Comparison of ENCODE assay signal across 8 cellular contexts in genomic region chr17:7011415-7011814, GRCh38. TPM values are rescaled to one million over a fixed set of nuclear protein-coding genes. Genes with fewer than 3 reads are reported as not detected.
A peak's percentile ranks its signal among the peaks of the same experiment; 100 is the strongest.
DNase-seq lines count a peak whose midpoint lies in the region; ATAC-seq and TF ChIP-seq lines count a peak whose summit lies in the region.

No MANE protein-coding gene starts in this region.

- H3K27ac ChIP-seq in SK-N-SH (ENCODE audit: low read depth in 2 of 2, low read length in 1 of 2) (no peak overlapping the region), stomach (peak overlapping the region in 4 of 5 donors; percentile 97 to 99 (median 98))

- H3K36me3 ChIP-seq in SK-N-SH (replicated peaks in 1 of 2; ENCODE audit: control insufficient read depth in 1 of 2, insufficient read depth in 2 of 2, low read length in 1 of 2), result peaks cover 0 to under 1% of the 10 kb centered on the region in 2 experiments
- H3K36me3 ChIP-seq in stomach, result peaks cover 5 to 39% (median 33%) of the 10 kb centered on the region in 4 donors

- peak overlapping the region; percentile 97 for H3K9ac ChIP-seq in SK-N-SH

- peaks cover 20 to 32% (median 27%) of the 10 kb centered on the region in 3 donors for H3K27me3 Mint-ChIP-seq in immature natural killer cell (ENCODE audit: low read depth in 3 of 3)

- peaks cover 68% of the 10 kb centered on the region for H3K79me2 ChIP-seq in SK-N-SH (ENCODE audit: insufficient read depth)

- DNase-seq in SK-N-SH (no peak), immature natural killer cell (no peak), stomach (no peak)
- DNase-seq in activated naive CD4-positive, alpha-beta T cell treated with anti-CD3 and anti-CD28 coated beads, Interleukin-2, amount 50 U/mL, for 72 hours (ENCODE audit: low spot score in 2 of 2), result no peak

- TF ChIP-seq RAD21 in SK-N-SH (IDR thresholded peaks at IDR 0.05; ENCODE audit: low read length), result no peak

- H3K4me1 Mint-ChIP-seq in immature natural killer cell, result peaks cover 77 to 80% of the 10 kb centered on the region in 2 donors

- no peak for TF ChIP-seq EP300 in SK-N-SH (IDR thresholded peaks at IDR 0.05; ENCODE audit: borderline replicate concordance in 1 of 2, low read depth in 1 of 2, low read length in 1 of 2)
- TF ChIP-seq EP300 in stomach (IDR thresholded peaks at IDR 0.05), result no peak

- H3K27ac Mint-ChIP-seq in activated naive CD4-positive, alpha-beta T cell treated with anti-CD3 and anti-CD28 coated beads, Interleukin-2, amount 50 U/mL, for 72 hours, result peak overlapping the region; percentile 97 to 98
- peak overlapping the region; percentile 100 for H3K27ac Mint-ChIP-seq in immature natural killer cell

- H4K20me1 ChIP-seq in SK-N-SH (ENCODE audit: insufficient read depth), result no peaks in the 10 kb centered on the region

- peaks cover 12% of the 10 kb centered on the region for H3F3A ChIP-seq in SK-N-SH (replicated peaks; ENCODE audit: insufficient read depth)

- no peaks in the 10 kb centered on the region for H3K9me2 ChIP-seq in SK-N-SH

- 28% methylated on average over 14 of the region's 14 CpGs for WGBS in SK-N-SH (ENCODE audit: low lambda C conversion rate)
- WGBS in stomach, 5 donors, result 22 to 47% (median 38%) methylated on average over 14 of the region's 14 CpGs

- no peak overlapping the region for H2AFZ ChIP-seq in SK-N-SH (ENCODE audit: low read depth)

- TF ChIP-seq POLR2A in stomach (IDR thresholded peaks at IDR 0.05), result no peak

- H3K9me3 ChIP-seq in SK-N-SH (no peaks in the 10 kb centered on the region), stomach (no peaks in the 10 kb centered on the region)

- peak overlapping the region; percentile 96 to 98 (median 97) for H3K4me3 Mint-ChIP-seq in immature natural killer cell

- H3K9me3 Mint-ChIP-seq in activated naive CD4-positive, alpha-beta T cell treated with anti-CD3 and anti-CD28 coated beads, Interleukin-2, amount 50 U/mL, for 72 hours, result no peaks in the 10 kb centered on the region
- no peaks in the 10 kb centered on the region for H3K9me3 Mint-ChIP-seq in immature natural killer cell

- POLR2A ChIA-PET in SK-N-SH (lab: Yijun Ruan, JAX), result no interaction called here

- peaks cover 25 to 35% of the 10 kb centered on the region in 2 donors for H3K36me3 Mint-ChIP-seq in activated naive CD4-positive, alpha-beta T cell treated with anti-CD3 and anti-CD28 coated beads, Interleukin-2, amount 50 U/mL, for 72 hours
- peaks cover 0 to 4% (median 4%) of the 10 kb centered on the region in 3 donors for H3K36me3 Mint-ChIP-seq in immature natural killer cell

- no peak for TF ChIP-seq CTCF in SK-N-SH (IDR thresholded peaks at IDR 0.05)
- TF ChIP-seq CTCF in stomach (IDR thresholded peaks at IDR 0.05), result no peak

- no peaks in the 10 kb centered on the region for H3K27me3 ChIP-seq in SK-N-SH (ENCODE audit: insufficient read depth)
- H3K27me3 ChIP-seq in stomach, result no peaks in the 10 kb centered on the region

- CTCF ChIA-PET in SK-N-SH (lab: Yijun Ruan, JAX), result interaction anchor here (0.9 to 2.2 kb wide), 3 partner anchors 95 to 166 kb away, joined by 3 to 12 read pairs (median 3); no protein-coding TSS in a partner anchor

- no peak for ATAC-seq in SK-N-SH treated with all-trans-retinoic acid at 6 μM for 48 hours
- ATAC-seq in activated naive CD4-positive, alpha-beta T cell treated with anti-CD3 and anti-CD28 coated beads, Interleukin-2, amount 50 U/mL, for 72 hours, result no peak
- no peak for ATAC-seq in HG03442 (IDR thresholded peaks at IDR 0.05; ENCODE audit: unreplicated experiment)
- ATAC-seq in HG03571 (IDR thresholded peaks at IDR 0.05; ENCODE audit: unreplicated experiment), result no peak
- no peak for ATAC-seq in GM18907 (IDR thresholded peaks at IDR 0.05; ENCODE audit: unreplicated experiment)

- H3K4me1 ChIP-seq in SK-N-SH (ENCODE audit: control insufficient read depth in 1 of 2, insufficient read depth in 2 of 2, low read depth in 1 of 2, low read length in 1 of 2) (peaks cover 12 to 26% of the 10 kb centered on the region in 2 experiments; a peak in 2 of 4 replicates), stomach (peaks cover 31 to 78% (median 60%) of the 10 kb centered on the region in 4 donors)

- intact Hi-C loops in stomach (cut with DNase I; ENCODE audit: low total_unique reads), result no loop called here

- H3K4me3 ChIP-seq in SK-N-SH (ENCODE audit: low read depth in 2 of 2, low read length in 1 of 2), result peak overlapping the region; percentile 78 to 85
- H3K4me3 ChIP-seq in stomach, result peak overlapping the region; percentile 79 to 95 (median 88)

- H3K4me2 ChIP-seq in SK-N-SH, result peak overlapping the region; percentile 83

TF ChIP-seq in SK-N-SH, 30 proteins besides CTCF, POLR2A, EP300 and RAD21 (continues in another document):
- TF ChIP-seq MAX (IDR thresholded peaks at IDR 0.05; ENCODE audit: low read depth), result no peak
- TF ChIP-seq EZH2phosphoT487 (IDR thresholded peaks at IDR 0.05; ENCODE audit: borderline replicate concordance, low read depth), result no peak
- TF ChIP-seq, protein P1, sequence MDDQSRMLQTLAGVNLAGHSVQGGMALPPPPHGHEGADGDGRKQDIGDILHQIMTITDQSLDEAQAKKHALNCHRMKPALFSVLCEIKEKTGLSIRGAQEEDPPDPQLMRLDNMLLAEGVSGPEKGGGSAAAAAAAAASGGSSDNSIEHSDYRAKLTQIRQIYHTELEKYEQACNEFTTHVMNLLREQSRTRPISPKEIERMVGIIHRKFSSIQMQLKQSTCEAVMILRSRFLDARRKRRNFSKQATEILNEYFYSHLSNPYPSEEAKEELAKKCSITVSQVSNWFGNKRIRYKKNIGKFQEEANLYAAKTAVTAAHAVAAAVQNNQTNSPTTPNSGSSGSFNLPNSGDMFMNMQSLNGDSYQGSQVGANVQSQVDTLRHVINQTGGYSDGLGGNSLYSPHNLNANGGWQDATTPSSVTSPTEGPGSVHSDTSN (IDR thresholded peaks at IDR 0.05), result no peak

TF ChIP-seq in SK-N-SH treated with all-trans-retinoic acid at 6 μM for 48 hours, 23 proteins besides CTCF, POLR2A, EP300 and RAD21 (continues in another document):
- TF ChIP-seq SNAI2 (CRISPR knock-in tag; IDR thresholded peaks at IDR 0.05) (no peak), CSRNP3 (CRISPR knock-in tag; IDR thresholded peaks at IDR 0.05) (no peak), ARNTL (CRISPR knock-in tag; IDR thresholded peaks at IDR 0.05; ENCODE audit: borderline replicate concordance, low read depth) (no peak), BACH2 (CRISPR knock-in tag; IDR thresholded peaks at IDR 0.05; ENCODE audit: borderline replicate concordance) (no peak), ZFP30 (CRISPR knock-in tag; IDR thresholded peaks at IDR 0.05) (no peak), RARB (CRISPR knock-in tag; IDR thresholded peaks at IDR 0.05) (no peak)

RNA-seq across cellular contexts. Expression of gene RNASEK, which starts 1.0 kb away (rescaled TPM):
- polyA plus RNA-seq in SK-N-SH (2012; rRNA removed) (220 and 317 TPM in 2 replicates), immature natural killer cell (100 to 1,000 TPM; 449 to 922 (median 670) TPM), stomach (100 to 1,000 TPM; 243 to 390 (median 247) TPM)
- 232 and 313 TPM in 2 replicates for polyA plus RNA-seq in SK-N-SH (2012; cell fraction: cytosol; rRNA removed)
- 127 and 132 TPM in 2 replicates for polyA plus RNA-seq in SK-N-SH (2012; cell fraction: nucleus; rRNA removed)
- total RNA-seq in activated naive CD4-positive, alpha-beta T cell treated with anti-CD3 and anti-CD28 coated beads, Interleukin-2, amount 50 U/mL, for 72 hours, result 100 to 1,000 TPM; 127 to 217 TPM
- 100 to 1,000 TPM in 2 of 5 donors, 10 to 100 TPM in 3; 12.3 to 173 (median 78.8) TPM for total RNA-seq in stomach

RNA-seq across cellular contexts. Expression of gene BCL6B, which starts 11.4 kb away (rescaled TPM):
- polyA plus RNA-seq in SK-N-SH (2012; rRNA removed), result 0.02 TPM in 1 of 2 replicates, not detected in the other
- 0.01 TPM in 2 replicates for polyA plus RNA-seq in SK-N-SH (2012; cell fraction: cytosol; rRNA removed)
- polyA plus RNA-seq in SK-N-SH (2012; cell fraction: nucleus; rRNA removed), result 0.02 and 0.05 TPM in 2 replicates
- under 1 TPM; 0.59 to 0.86 TPM for total RNA-seq in activated naive CD4-positive, alpha-beta T cell treated with anti-CD3 and anti-CD28 coated beads, Interleukin-2, amount 50 U/mL, for 72 hours
- under 1 TPM in 1 of 3 donors, not detected in 2; 0.10 TPM for polyA plus RNA-seq in immature natural killer cell
- 1 to 10 TPM in 3 of 5 donors, not detected in 2; 1.3 to 5.5 (median 2.9) TPM for total RNA-seq in stomach
- polyA plus RNA-seq in stomach, result 1 to 10 TPM; 2.2 to 5.0 (median 4.3) TPM

RNA-seq across cellular contexts. Expression of gene ALOX12, which starts 15.6 kb away (rescaled TPM):
- polyA plus RNA-seq in SK-N-SH (2012; rRNA removed), result not detected in 2 replicates
- not detected in 2 replicates for polyA plus RNA-seq in SK-N-SH (2012; cell fraction: cytosol; rRNA removed)
- not detected in 2 replicates for polyA plus RNA-seq in SK-N-SH (2012; cell fraction: nucleus; rRNA removed)
- not detected for total RNA-seq in activated naive CD4-positive, alpha-beta T cell treated with anti-CD3 and anti-CD28 coated beads, Interleukin-2, amount 50 U/mL, for 72 hours
- under 1 TPM; 0.24 to 0.92 (median 0.83) TPM for polyA plus RNA-seq in immature natural killer cell
- total RNA-seq in stomach, result under 1 TPM in 1 of 5 donors, not detected in 4; 0.92 TPM
- 1 to 10 TPM in 1 of 3 donors, not detected in 2; 3.4 TPM for polyA plus RNA-seq in stomach

RNA-seq across cellular contexts. Expression of gene SLC16A13, which starts 24.4 kb away (rescaled TPM):
- polyA plus RNA-seq in SK-N-SH (2012; rRNA removed) (2.5 and 3.9 TPM in 2 replicates), immature natural killer cell (1 to 10 TPM in 2 of 3 donors, under 1 TPM in 1; 0.49 to 2.6 (median 2.1) TPM), stomach (1 to 10 TPM in 1 of 3 donors, under 1 TPM in 1, not detected in 1; 0.56 to 1.4 TPM)
- 1.2 and 2.1 TPM in 2 replicates for polyA plus RNA-seq in SK-N-SH (2012; cell fraction: cytosol; rRNA removed)
- 7.2 and 7.9 TPM in 2 replicates for polyA plus RNA-seq in SK-N-SH (2012; cell fraction: nucleus; rRNA removed)
- 10 to 100 TPM in 1 of 2 donors, 1 to 10 TPM in 1; 5.0 to 10.5 TPM for total RNA-seq in activated naive CD4-positive, alpha-beta T cell treated with anti-CD3 and anti-CD28 coated beads, Interleukin-2, amount 50 U/mL, for 72 hours
- total RNA-seq in stomach, result 1 to 10 TPM in 1 of 5 donors, not detected in 4; 2.9 TPM

RNA-seq across cellular contexts. Expression of gene SLC16A11, which starts 32.5 kb away (rescaled TPM):
- polyA plus RNA-seq in SK-N-SH (2012; rRNA removed) (0.12 and 0.18 TPM in 2 replicates), immature natural killer cell (1 to 10 TPM; 1.2 to 3.9 (median 3.1) TPM), stomach (1 to 10 TPM in 2 of 3 donors, under 1 TPM in 1; 0.68 to 3.7 (median 2.3) TPM)
- 0.03 and 0.04 TPM in 2 replicates for polyA plus RNA-seq in SK-N-SH (2012; cell fraction: cytosol; rRNA removed)
- 0.25 and 1.0 TPM in 2 replicates for polyA plus RNA-seq in SK-N-SH (2012; cell fraction: nucleus; rRNA removed)
- 1 to 10 TPM in 1 of 2 donors, under 1 TPM in 1; 0.30 to 1.1 TPM for total RNA-seq in activated naive CD4-positive, alpha-beta T cell treated with anti-CD3 and anti-CD28 coated beads, Interleukin-2, amount 50 U/mL, for 72 hours
- total RNA-seq in stomach, result not detected

Comparison
In these comparisons a context has a peak if more than half of its experiments do, and no peak if none do; other contexts are left out.
1. H3K27ac ChIP-seq: peak in stomach (4 of 5); none in SK-N-SH (0 of 2).